In the genomic region with DNA sequence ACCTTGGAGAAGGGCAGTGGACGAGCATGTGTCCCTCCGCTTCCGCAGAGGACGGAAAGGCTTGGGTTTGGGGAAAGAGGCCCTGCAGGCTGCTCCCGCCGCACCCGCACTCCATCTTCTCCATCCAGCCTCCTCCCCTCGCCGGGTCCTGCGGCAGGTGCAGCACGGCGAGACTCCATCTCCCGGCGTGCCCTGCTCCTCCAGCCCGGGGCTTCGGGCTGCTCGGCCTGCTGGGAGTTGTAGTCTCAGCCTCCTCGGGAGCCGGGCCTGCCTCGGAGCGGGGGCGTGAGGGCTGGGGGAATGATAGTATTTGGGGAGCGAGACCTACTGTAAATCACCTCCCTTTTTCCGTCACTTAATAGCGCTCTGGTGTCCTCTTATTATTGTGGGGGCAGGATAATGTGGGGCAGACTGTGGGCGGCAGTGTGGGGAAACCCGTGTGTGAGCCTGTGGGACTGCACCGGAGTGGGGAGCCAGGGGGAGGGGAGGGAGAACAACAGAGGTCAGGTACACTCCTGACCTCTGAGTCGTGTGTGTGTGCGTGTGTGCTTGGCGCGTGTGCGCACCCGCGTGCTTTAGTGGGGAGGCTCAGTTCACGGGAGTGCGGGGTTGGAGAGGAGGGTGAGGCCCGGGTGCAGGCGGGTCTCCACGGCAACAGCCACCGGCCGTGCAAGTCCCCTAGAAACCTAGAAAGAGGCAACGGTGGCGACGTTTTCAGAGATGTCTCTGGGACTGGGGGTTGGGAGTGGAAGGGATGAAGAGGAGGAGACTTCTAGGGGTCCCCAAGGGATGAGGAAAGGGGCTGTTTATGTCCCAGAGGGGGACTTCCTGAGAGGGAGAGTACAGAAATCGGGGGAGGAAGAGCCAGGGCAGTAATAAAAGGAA, we compare ENCODE assay signal across 7 cellular contexts. TPM values are rescaled to one million over a fixed set of nuclear protein-coding genes. Genes with fewer than 3 reads are reported as not detected.
DNase-seq lines count a peak whose midpoint lies in the region; ATAC-seq lines count a peak whose summit lies in the region.

No MANE protein-coding gene starts in this region.

- DNase-seq in NCI-H2171 treated with DMSO at 0.1 percent for 48 hours (lab: John Stamatoyannopoulos, UW) (peak; percentile 80), cerebellum (ENCODE audit: low spot score) (peak; percentile 90), kidney tubule cell (ENCODE audit: low spot score) (peak; percentile 84)
- peak; percentile 71 for DNase-seq in activated CD4-positive, alpha-beta T cell treated with anti-CD3 and anti-CD28 coated beads for 1 hour
- DNase-seq in stimulated activated CD4-positive, alpha-beta T cell treated with anti-CD3 and anti-CD28 coated beads, Interleukin-1b, Interleukin-23, amount 100 ng/mL, for 1 hour (ENCODE audit: low read depth in 2 of 2): peak; percentile 47 to 60

- ATAC-seq in GM18867 (IDR thresholded peaks at IDR 0.05; ENCODE audit: unreplicated experiment) (peak; percentile 90), HG03039 (IDR thresholded peaks at IDR 0.05; ENCODE audit: unreplicated experiment) (peak; percentile 64)

RNA-seq across cellular contexts. Expression of a gene that starts 4.1 kb away (rescaled TPM):
- total RNA-seq in cerebellum: 13.2 TPM

RNA-seq across cellular contexts. Expression of a gene that starts 18.1 kb away (rescaled TPM):
- total RNA-seq in cerebellum: 11.8 TPM

RNA-seq across cellular contexts. Expression of a gene that starts 50.7 kb away (rescaled TPM):
- 0.36 TPM for total RNA-seq in cerebellum

Comparison
In these comparisons a context has a peak if more than half of its experiments do, and no peak if none do; other contexts are left out.
1. Peak in every context shown above with its lines: DNase-seq and ATAC-seq.